ENCODE assay signal across 10 cellular contexts in the genomic region with DNA sequence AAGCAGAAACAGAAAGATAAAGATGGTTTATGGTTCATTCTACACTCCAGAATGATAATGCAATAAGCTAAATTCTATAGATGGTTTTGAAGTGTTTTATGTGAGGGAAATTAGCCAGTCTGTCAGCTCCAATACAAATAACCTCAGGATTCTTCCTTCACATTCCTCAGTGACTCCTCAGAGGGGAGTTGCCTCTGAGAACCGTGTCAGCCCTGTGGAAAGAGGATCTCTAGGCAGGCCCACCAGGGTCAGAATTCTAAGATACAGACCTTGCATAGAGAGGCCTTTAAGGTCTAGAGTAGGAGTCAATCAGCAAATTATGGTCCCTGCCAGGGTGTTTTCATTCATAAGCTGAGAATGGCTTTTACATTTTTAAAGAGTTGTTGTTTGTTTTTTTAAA. TPM values are rescaled to one million over a fixed set of nuclear protein-coding genes. Genes with fewer than 3 reads are reported as not detected.
A peak's percentile ranks its signal among the peaks of the same experiment; 100 is the strongest.
DNase-seq lines count a peak whose midpoint lies in the region; ATAC-seq and TF ChIP-seq lines count a peak whose summit lies in the region.
"Had no signal": no experiment of that assay in that cellular context is flagged by ENCODE, and none has a peak within 500 bp of the region (broad histone marks: within the 10 kb centered on the region; RNA-seq: fewer than 3 reads in every experiment).

No MANE protein-coding gene starts in this region.

- H3K4me1 ChIP-seq in IMR-90 (ENCODE audit: control insufficient read depth, insufficient read depth, low read length), result peaks cover 36% of the 10 kb centered on the region
- peaks cover 64% of the 10 kb centered on the region for H3K4me1 ChIP-seq in mammary epithelial cell (ENCODE audit: insufficient read depth, low read length)
- H3K4me1 ChIP-seq in thoracic aorta (ENCODE audit: control insufficient read depth in 1 of 2, low read depth in 2 of 2), result peaks cover 70 to 96% of the 10 kb centered on the region in 2 donors
- no peaks in the 10 kb centered on the region for H3K4me1 ChIP-seq in CD8-positive, alpha-beta T cell (ENCODE audit: insufficient read depth, low read length)

- intact Hi-C loops in IMR-90 (cut with micrococcal nuclease), result no loop called here
- intact Hi-C loops in mammary epithelial cell (cut with micrococcal nuclease), result no loop called here
- intact Hi-C loops in CD8-positive, alpha-beta T cell (cut with DNase I, micrococcal nuclease), result no loop called here

- H3K27ac ChIP-seq in IMR-90 (ENCODE audit: insufficient read depth, low read length), result peak overlapping the region; percentile 84
- peak overlapping the region; percentile 79 for H3K27ac ChIP-seq in mammary epithelial cell (ENCODE audit: insufficient read depth, low read depth, low read length)
- peak overlapping the region; percentile 93 for H3K27ac ChIP-seq in layer of hippocampus (ENCODE audit: low read depth, low read length)
- peak overlapping the region; percentile 91 to 97 for H3K27ac ChIP-seq in thoracic aorta
- H3K27ac ChIP-seq in CD8-positive, alpha-beta T cell (ENCODE audit: low read depth, low read length), result no peak overlapping the region
- H3K27ac ChIP-seq: neutrophil had no signal

- H4K20me1 ChIP-seq in IMR-90 (ENCODE audit: insufficient read depth, low read length) (no peaks in the 10 kb centered on the region), mammary epithelial cell (ENCODE audit: insufficient read depth, low read length) (no peaks in the 10 kb centered on the region)

- H3K18ac ChIP-seq in IMR-90 (ENCODE audit: low read depth, low read length), result peak overlapping the region; percentile 78; the same call in 1 of the 2 replicates

- no peak for TF ChIP-seq RAD21 in IMR-90 (IDR thresholded peaks at IDR 0.05; ENCODE audit: low read length)

- CTCF ChIA-PET in IMR-90 (lab: Yijun Ruan, JAX) (interaction anchor here (0.8 to 0.9 kb wide), 2 partner anchors 23 to 35 kb away, joined by 3 to 4 read pairs; no protein-coding TSS in a partner anchor), mammary epithelial cell (lab: Charles Lee; ENCODE audit: low non-redundant PET) (interaction anchor here (0.7 kb wide), 1 partner anchor 72 kb away, joined by 3 read pairs; no protein-coding TSS in a partner anchor)
- CTCF ChIA-PET in CD8-positive, alpha-beta T cell (lab: Charles Lee), result interaction anchor here (1.4 kb wide), 1 partner anchor 10 kb away, joined by 4 read pairs; no protein-coding TSS in a partner anchor

- H2AK9ac ChIP-seq in IMR-90 (replicated peaks; ENCODE audit: low read depth, low read length, poor library complexity), result no peak overlapping the region

- dilution Hi-C loops in IMR-90 (cut with HindIII; ENCODE audit: low sequenced_read_pairs, unreplicated experiment), result no loop called here
- dilution Hi-C loops in mammary epithelial cell (cut with HindIII; ENCODE audit: low sequenced_read_pairs), result loop anchor here (5.0 kb wide), 1 partner anchor 36 kb away; no protein-coding TSS in a partner anchor

- no peaks in the 10 kb centered on the region for H3K4me1 Mint-ChIP-seq in CD8-positive, alpha-beta T cell (ENCODE audit: low read depth)

- H3K79me2 ChIP-seq in mammary epithelial cell (ENCODE audit: insufficient read depth, low read length), result peaks cover 66% of the 10 kb centered on the region

- POLR2A ChIA-PET in IMR-90 (lab: Charles Lee; ENCODE audit: unreplicated experiment), result interaction anchor here (0.9 kb wide), 1 partner anchor 23 kb away, joined by 3 read pairs; no protein-coding TSS in a partner anchor
- POLR2A ChIA-PET in CD8-positive, alpha-beta T cell (lab: Charles Lee), result no interaction called here

- H2AFZ ChIP-seq in IMR-90 (replicated peaks; ENCODE audit: low read length, poor library complexity), result no peak overlapping the region
- H2AFZ ChIP-seq in mammary epithelial cell (ENCODE audit: low read depth, low read length), result no peak overlapping the region

- TF ChIP-seq CTCF in IMR-90 (conservative IDR thresholded peaks at IDR 0.05; ENCODE audit: low read depth, low read length) (no peak), mammary epithelial cell (conservative IDR thresholded peaks at IDR 0.05 in 1 of 2, IDR thresholded peaks at IDR 0.05 in 1 of 2; ENCODE audit: extremely low read depth in 1 of 2, insufficient read depth in 1 of 2, low read depth in 1 of 2, low read length in 2 of 2) (no peak), thoracic aorta (IDR thresholded peaks at IDR 0.05) (no peak)
- TF ChIP-seq CTCF in CD8-positive, alpha-beta T cell (IDR thresholded peaks at IDR 0.05), result no peak

- ATAC-seq in IMR-90 (ENCODE audit: low read depth) (peak; percentile 49), thoracic aorta (ENCODE audit: insufficient number of reproducible peaks, low FRiP score, low read depth) (no peak), GM18867 (IDR thresholded peaks at IDR 0.05; ENCODE audit: unreplicated experiment) (no peak)
- ATAC-seq in CD8-positive, alpha-beta T cell, result no peak

- H3K4me2 ChIP-seq in IMR-90 (ENCODE audit: low read depth, low read length) (peak overlapping the region; percentile 61; the same call in 1 of the 2 replicates), mammary epithelial cell (ENCODE audit: insufficient read depth, low read depth, low read length) (peak overlapping the region; percentile 63)

- peak overlapping the region; percentile 86 for H2BK15ac ChIP-seq in IMR-90 (ENCODE audit: low read depth, low read length)

- peak overlapping the region; percentile 96 for H2BK5ac ChIP-seq in IMR-90 (ENCODE audit: low read depth, low read length, poor library complexity, severe bottlenecking)

- H2BK120ac ChIP-seq in IMR-90 (ENCODE audit: low read depth, low read length), result peak overlapping the region; percentile 95

- peak overlapping the region; percentile 74; the same call in 1 of the 2 replicates for H3K14ac ChIP-seq in IMR-90 (replicated peaks; ENCODE audit: low read depth, low read length)

- peak overlapping the region; percentile 37 to 94 for H4K8ac ChIP-seq in IMR-90 (ENCODE audit: low read depth in 2 of 2, low read length in 2 of 2)

- peak overlapping the region; percentile 71; the same call in 1 of the 2 replicates for H2AK5ac ChIP-seq in IMR-90 (ENCODE audit: low read depth, low read length)

- H3K56ac ChIP-seq in IMR-90 (ENCODE audit: extremely low read depth, insufficient read depth, low read length), result peak overlapping the region; percentile 89

- H3K27me3 ChIP-seq in IMR-90 (ENCODE audit: control insufficient read depth, insufficient read depth, low read length), result no peaks in the 10 kb centered on the region
- no peaks in the 10 kb centered on the region for H3K27me3 ChIP-seq in mammary epithelial cell (ENCODE audit: insufficient read depth, low read length)
- H3K27me3 ChIP-seq in layer of hippocampus (ENCODE audit: control insufficient read depth, insufficient read depth, low read length), result no peaks in the 10 kb centered on the region
- no peaks in the 10 kb centered on the region for H3K27me3 ChIP-seq in thoracic aorta (replicated peaks; ENCODE audit: insufficient read depth)
- H3K27me3 ChIP-seq in CD8-positive, alpha-beta T cell (ENCODE audit: insufficient read depth, low read length), result no peaks in the 10 kb centered on the region
- H3K27me3 ChIP-seq: neutrophil had no signal

- WGBS in IMR-90 (ENCODE audit: extremely low coverage in 2 of 2, insufficient read length in 1 of 2), 2 experiments, result no CpG with 5 or more reads among the region's 1 CpG
- WGBS in mammary epithelial cell (ENCODE audit: low coverage, missing lambda C conversion rate), result 0% methylated on average over 1 of the region's 1 CpG

- peak overlapping the region; percentile 83 for H3K23ac ChIP-seq in IMR-90 (ENCODE audit: low read depth, low read length)

- peaks cover 22% of the 10 kb centered on the region for H3K9me1 ChIP-seq in IMR-90 (ENCODE audit: insufficient read depth, low read length)

- no peak overlapping the region for H3K4me3 ChIP-seq in IMR-90 (ENCODE audit: insufficient read depth, low read depth, low read length)
- no peak overlapping the region for H3K4me3 ChIP-seq in mammary epithelial cell (replicated peaks in 1 of 3; ENCODE audit: insufficient read depth in 1 of 3, low read depth in 2 of 3, low read length in 3 of 3)
- no peak overlapping the region for H3K4me3 ChIP-seq in thoracic aorta
- H3K4me3 ChIP-seq in CD8-positive, alpha-beta T cell (ENCODE audit: low read depth, low read length), result no peak overlapping the region

- no peaks in the 10 kb centered on the region for H3K9me3 Mint-ChIP-seq in CD8-positive, alpha-beta T cell

- peak overlapping the region; percentile 70; the same call in 1 of the 2 replicates for H4K5ac ChIP-seq in IMR-90 (ENCODE audit: low read depth, low read length)

- no TSS peak for BruUV-seq in IMR-90 (replicated peaks; lab: Mats Ljungman, UMichigan)
- no TSS peak for BruUV-seq in mammary epithelial cell (replicated peaks; lab: Mats Ljungman, UMichigan)

- peak overlapping the region; percentile 88 for H2BK20ac ChIP-seq in IMR-90 (ENCODE audit: low read depth, low read length)

- no peaks in the 10 kb centered on the region for H3K36me3 ChIP-seq in IMR-90 (ENCODE audit: control insufficient read depth, insufficient read depth, low read length)
- no peaks in the 10 kb centered on the region for H3K36me3 ChIP-seq in mammary epithelial cell (ENCODE audit: insufficient read depth, low read length)
- no peaks in the 10 kb centered on the region for H3K36me3 ChIP-seq in thoracic aorta
- no peaks in the 10 kb centered on the region for H3K36me3 ChIP-seq in CD8-positive, alpha-beta T cell (ENCODE audit: insufficient read depth, low read length)
- H3K36me3 ChIP-seq: neutrophil had no signal

- DNase-seq in IMR-90, result peak; percentile 75
- peak; percentile 42 for DNase-seq in mammary epithelial cell
- DNase-seq in thoracic aorta (ENCODE audit: low spot score), result no peak
- DNase-seq in CD8-positive, alpha-beta T cell, result no peak
- DNase-seq in T-helper 2 cell, result no peak
- DNase-seq in NCI-H510A treated with DMSO at 0.1 percent for 48 hours (lab: John Stamatoyannopoulos, UW), result no peak
- DNase-seq: NK-92 treated with Interleukin-12 subunit alpha and Interleukin-12 subunit beta, amount 100 ng/mL, for 24 hours had no signal

- H3K4me3 Mint-ChIP-seq in CD8-positive, alpha-beta T cell, result no peak overlapping the region

- H3K9me3 ChIP-seq in IMR-90 (ENCODE audit: control insufficient read depth, insufficient read depth, low read length), result no peaks in the 10 kb centered on the region
- H3K9me3 ChIP-seq in mammary epithelial cell (replicated peaks; ENCODE audit: insufficient read depth, low read length), result no peaks in the 10 kb centered on the region
- no peaks in the 10 kb centered on the region for H3K9me3 ChIP-seq in thoracic aorta
- no peaks in the 10 kb centered on the region for H3K9me3 ChIP-seq in CD8-positive, alpha-beta T cell (ENCODE audit: low read length)
- H3K9me3 ChIP-seq: neutrophil had no signal

- peak overlapping the region; percentile 87; the same call in 1 of the 2 replicates for H3K4ac ChIP-seq in IMR-90 (ENCODE audit: low read depth, low read length)

- no peak overlapping the region for H3K27ac Mint-ChIP-seq in CD8-positive, alpha-beta T cell

- no peaks in the 10 kb centered on the region for H3K36me3 Mint-ChIP-seq in CD8-positive, alpha-beta T cell

- peaks cover 27 to 73% of the 10 kb centered on the region in 2 experiments for H3K79me1 ChIP-seq in IMR-90 (ENCODE audit: low read depth in 1 of 2, low read length in 2 of 2)

- no peak for TF ChIP-seq POLR2A in IMR-90 (IDR thresholded peaks at IDR 0.05; ENCODE audit: low read depth, low read length)

- in situ Hi-C loops in IMR-90 (cut with MboI; ENCODE audit: low sequenced_read_pairs), result no loop called here
- in situ Hi-C loops in mammary epithelial cell (cut with MboI; ENCODE audit: low sequenced_read_pairs in 2 of 2), result no loop called here

- H3K9ac ChIP-seq in IMR-90 (ENCODE audit: low read depth, low read length), result peak overlapping the region; percentile 45; the same call in 1 of the 2 replicates
- peak overlapping the region; percentile 50 for H3K9ac ChIP-seq in mammary epithelial cell (ENCODE audit: insufficient read depth, low read length)

- peaks cover 4% of the 10 kb centered on the region for H3K27me3 Mint-ChIP-seq in CD8-positive, alpha-beta T cell (ENCODE audit: low read depth)

- peak overlapping the region; percentile 93 for H4K91ac ChIP-seq in IMR-90 (ENCODE audit: insufficient read depth, low read depth, low read length)

RNA-seq across cellular contexts. Expression of gene RUSC2, which starts 26.6 kb away (rescaled TPM):
- total RNA-seq in IMR-90 (2012; rRNA removed), result 17.4 and 18.3 TPM in 2 replicates
- 35.4 and 42.8 TPM in 2 replicates for polyA plus RNA-seq in IMR-90 (2012; rRNA removed)
- polyA plus RNA-seq in IMR-90 (2012; cell fraction: cytosol; rRNA removed), result 16.0 and 32.6 TPM in 2 replicates
- polyA plus RNA-seq in IMR-90 (2012; cell fraction: nucleus; rRNA removed; ENCODE audit: low replicate concordance), result 90.1 and 162 TPM in 2 replicates
- 10 to 100 TPM; 27.3 to 30.0 TPM for total RNA-seq in mammary epithelial cell
- polyA plus RNA-seq in mammary epithelial cell, result 8.6 TPM
- polyA minus RNA-seq in mammary epithelial cell, result 14.2 TPM
- 100 to 1,000 TPM in 1 of 2 donors, 10 to 100 TPM in 1; 89.8 to 124 TPM for total RNA-seq in thoracic aorta
- under 1 TPM; 0.22 to 0.36 TPM for total RNA-seq in CD8-positive, alpha-beta T cell

Comparison
In these comparisons a context has a peak if more than half of its experiments do, and no peak if none do; other contexts are left out.
1. DNase-seq: peak in IMR-90 (single experiment) and mammary epithelial cell (single experiment); none in thoracic aorta (single experiment), CD8-positive, alpha-beta T cell (0 of 7), T-helper 2 cell (0 of 5) and NCI-H510A treated with DMSO at 0.1 percent for 48 hours (single experiment).
2. RNA of gene RUSC2, which starts 26.6 kb away (total RNA-seq): 89.8 to 124 TPM in thoracic aorta, 27.3 to 30.0 TPM in mammary epithelial cell and 17.4 to 18.3 TPM in IMR-90; 0.22 to 0.36 TPM in CD8-positive, alpha-beta T cell; every median in the first group is over 10 times any median in the second.